15 cellular contexts compared by ENCODE assay signal in genomic region chr14:66496188-66496807, GRCh38. TPM values are rescaled to one million over a fixed set of nuclear protein-coding genes. Genes with fewer than 3 reads are reported as not detected.
DNase-seq lines count a peak whose midpoint lies in the region; ATAC-seq, FAIRE-seq and TF ChIP-seq lines count a peak whose summit lies in the region.
"Had no signal": no experiment of that assay in that cellular context is flagged by ENCODE, and none has a peak within 500 bp of the region (broad histone marks: within the 10 kb centered on the region; RNA-seq: fewer than 3 reads in every experiment).

No MANE protein-coding gene starts in this region.

- H2AFZ ChIP-seq in neural progenitor cell (replicated peaks) = no peak overlapping the region

- 7 to 14% methylated on average over 4 of the region's 4 CpGs for WGBS in pancreas, 2 donors

- H3F3A ChIP-seq in neural progenitor cell (ENCODE audit: low read depth) = no peaks in the 10 kb centered on the region

- H3K9me3 Mint-ChIP-seq in activated CD4-positive, alpha-beta T cell treated with anti-CD3 and anti-CD28 coated beads, Interleukin-2, amount 10 ng/mL, durations not matched to agents 24 days and 14 days = no peaks in the 10 kb centered on the region
- no peaks in the 10 kb centered on the region for H3K9me3 Mint-ChIP-seq in activated CD8-positive, alpha-beta memory T cell treated with anti-CD3 and anti-CD28 coated beads, Interleukin-2, amount 10 ng/mL, durations not matched to agents 7 days and 5 days (ENCODE audit: low read depth)
- H3K9me3 Mint-ChIP-seq in neural progenitor cell = no peaks in the 10 kb centered on the region
- H3K9me3 Mint-ChIP-seq: activated CD4-positive, alpha-beta T cell treated with anti-CD3 and anti-CD28 coated beads, Interleukin-2, amount 10 ng/mL, durations not matched to agents 7 days and 5 days; type B pancreatic cell had no signal

- no peaks in the 10 kb centered on the region for H3K79me2 ChIP-seq in neural progenitor cell (ENCODE audit: low read depth)

- CTCF ChIA-PET in activated CD8-positive, alpha-beta memory T cell treated with anti-CD3 and anti-CD28 coated beads, Interleukin-2, amount 10 ng/mL, durations not matched to agents 7 days and 5 days (lab: Charles Lee) = interaction anchor here (1.5 kb wide), 1 partner anchor 53 kb away, joined by 3 read pairs; no protein-coding TSS in a partner anchor

- H3K27me3 Mint-ChIP-seq in activated CD4-positive, alpha-beta T cell treated with anti-CD3 and anti-CD28 coated beads, Interleukin-2, amount 10 ng/mL, durations not matched to agents 24 days and 14 days = peaks cover 10% of the 10 kb centered on the region
- H3K27me3 Mint-ChIP-seq in activated CD8-positive, alpha-beta memory T cell treated with anti-CD3 and anti-CD28 coated beads, Interleukin-2, amount 10 ng/mL, durations not matched to agents 7 days and 5 days = peaks cover 16% of the 10 kb centered on the region
- H3K27me3 Mint-ChIP-seq in neural progenitor cell (ENCODE audit: insufficient read depth, low read depth) = no peaks in the 10 kb centered on the region
- H3K27me3 Mint-ChIP-seq: activated CD4-positive, alpha-beta T cell treated with anti-CD3 and anti-CD28 coated beads, Interleukin-2, amount 10 ng/mL, durations not matched to agents 7 days and 5 days; type B pancreatic cell had no signal

- H3K4me1 ChIP-seq in pancreas (peaks cover 12 to 22% (median 19%) of the 10 kb centered on the region in 3 donors), neural progenitor cell (no peaks in the 10 kb centered on the region)

- peaks cover 22% of the 10 kb centered on the region for H3K4me1 Mint-ChIP-seq in activated CD4-positive, alpha-beta T cell treated with anti-CD3 and anti-CD28 coated beads, Interleukin-2, amount 10 ng/mL, durations not matched to agents 24 days and 14 days
- peaks cover 12% of the 10 kb centered on the region for H3K4me1 Mint-ChIP-seq in activated CD8-positive, alpha-beta memory T cell treated with anti-CD3 and anti-CD28 coated beads, Interleukin-2, amount 10 ng/mL, durations not matched to agents 7 days and 5 days
- peaks cover 3% of the 10 kb centered on the region for H3K4me1 Mint-ChIP-seq in neural progenitor cell

- FAIRE-seq in pancreas (lab: Jason Lieb, UNC) = no peak

- no peak overlapping the region for H3K4me3 Mint-ChIP-seq in activated CD4-positive, alpha-beta T cell treated with anti-CD3 and anti-CD28 coated beads, Interleukin-2, amount 10 ng/mL, durations not matched to agents 24 days and 14 days
- no peak overlapping the region for H3K4me3 Mint-ChIP-seq in activated CD8-positive, alpha-beta memory T cell treated with anti-CD3 and anti-CD28 coated beads, Interleukin-2, amount 10 ng/mL, durations not matched to agents 7 days and 5 days
- H3K4me3 Mint-ChIP-seq in neural progenitor cell = no peak overlapping the region
- H3K4me3 Mint-ChIP-seq: activated CD4-positive, alpha-beta T cell treated with anti-CD3 and anti-CD28 coated beads, Interleukin-2, amount 10 ng/mL, durations not matched to agents 7 days and 5 days; type B pancreatic cell had no signal

- no peak overlapping the region for H3K4me2 ChIP-seq in neural progenitor cell

- peak; percentile 27 for DNase-seq in activated CD4-positive, alpha-beta T cell treated with anti-CD3 and anti-CD28 coated beads, Interleukin-2, amount 10 ng/mL, durations not matched to agents 24 days and 14 days
- DNase-seq in activated CD4-positive, alpha-beta T cell treated with anti-CD3 and anti-CD28 coated beads, Interleukin-2, amount 50 U/mL, for 48 hours = no peak
- DNase-seq in left ventricle myocardium superior (no peak), pancreas (peak in 3 of 6 donors; percentile 32 to 49 (median 47)), neural progenitor cell (ENCODE audit: low spot score) (no peak)
- DNase-seq in activated CD8-positive, alpha-beta memory T cell treated with anti-CD3 and anti-CD28 coated beads, Interleukin-2, amount 10 ng/mL, durations not matched to agents 7 days and 5 days = no peak
- DNase-seq: NCI-H2029 treated with DMSO at 0.1 percent for 48 hours had no signal

- no peaks in the 10 kb centered on the region for H3K36me3 Mint-ChIP-seq in activated CD4-positive, alpha-beta T cell treated with anti-CD3 and anti-CD28 coated beads, Interleukin-2, amount 10 ng/mL, durations not matched to agents 24 days and 14 days (ENCODE audit: low read depth)
- no peaks in the 10 kb centered on the region for H3K36me3 Mint-ChIP-seq in activated CD8-positive, alpha-beta memory T cell treated with anti-CD3 and anti-CD28 coated beads, Interleukin-2, amount 10 ng/mL, durations not matched to agents 7 days and 5 days
- no peaks in the 10 kb centered on the region for H3K36me3 Mint-ChIP-seq in neural progenitor cell
- H3K36me3 Mint-ChIP-seq: type B pancreatic cell had no signal

- intact Hi-C loops in activated CD4-positive, alpha-beta T cell treated with anti-CD3 and anti-CD28 coated beads, Interleukin-2, amount 10 ng/mL, durations not matched to agents 24 days and 14 days (cut with micrococcal nuclease) = loop anchor here (5.0 to 10.0 kb wide), 3 partner anchors 249 to 789 kb away; no protein-coding TSS in a partner anchor
- intact Hi-C loops in left ventricle myocardium superior (cut with micrococcal nuclease) = loop anchor here (10.0 kb wide), 1 partner anchor 249 kb away; no protein-coding TSS in a partner anchor
- intact Hi-C loops in pancreas (cut with DNase I) = no loop called here

- H4K20me1 ChIP-seq in neural progenitor cell (ENCODE audit: low read depth) = no peaks in the 10 kb centered on the region

- H3K4me3 ChIP-seq in pancreas = peak overlapping the region in 1 of 4 donors; percentile 3
- H3K4me3 ChIP-seq in neural progenitor cell = no peak overlapping the region

- no peak overlapping the region for H3K27ac Mint-ChIP-seq in activated CD4-positive, alpha-beta T cell treated with anti-CD3 and anti-CD28 coated beads, Interleukin-2, amount 10 ng/mL, durations not matched to agents 24 days and 14 days
- H3K27ac Mint-ChIP-seq in activated CD8-positive, alpha-beta memory T cell treated with anti-CD3 and anti-CD28 coated beads, Interleukin-2, amount 10 ng/mL, durations not matched to agents 7 days and 5 days = no peak overlapping the region
- no peak overlapping the region for H3K27ac Mint-ChIP-seq in neural progenitor cell
- H3K27ac Mint-ChIP-seq: type B pancreatic cell had no signal

- TF ChIP-seq CTCF in VCaP (conservative IDR thresholded peaks at IDR 0.05) (no peak), pancreas (IDR thresholded peaks at IDR 0.05) (no peak), neural progenitor cell (IDR thresholded peaks at IDR 0.05) (no peak)

- H3K27ac ChIP-seq in VCaP (peak overlapping the region; percentile 58), pancreas (peak overlapping the region in 3 of 4 donors; percentile 13 to 69 (median 62)), neural progenitor cell (no peak overlapping the region)

- H3K9ac ChIP-seq in neural progenitor cell = no peak overlapping the region

- H3K9me3 ChIP-seq in pancreas (no peaks in the 10 kb centered on the region), neural progenitor cell (ENCODE audit: low read depth) (no peaks in the 10 kb centered on the region)

- H3K27me3 ChIP-seq in pancreas (no peaks in the 10 kb centered on the region), neural progenitor cell (no peaks in the 10 kb centered on the region)

- H3K36me3 ChIP-seq in pancreas (no peaks in the 10 kb centered on the region), neural progenitor cell (no peaks in the 10 kb centered on the region)

- ATAC-seq in left ventricle myocardium superior = peak; percentile 67
- ATAC-seq in pancreas = peak; percentile 84 to 88 (median 87)
- ATAC-seq in activated CD8-positive, alpha-beta memory T cell treated with anti-CD3 and anti-CD28 coated beads, Interleukin-2, amount 10 ng/mL, durations not matched to agents 7 days and 5 days = no peak
- no peak for ATAC-seq in GM18870 (IDR thresholded peaks at IDR 0.05; ENCODE audit: unreplicated experiment)

RNA-seq across cellular contexts. Expression of gene CCDC196, which starts 10.1 kb away (rescaled TPM):
- not detected in 2 replicates for total RNA-seq in activated CD4-positive, alpha-beta T cell treated with anti-CD3 and anti-CD28 coated beads, Interleukin-2, amount 10 ng/mL, durations not matched to agents 24 days and 14 days
- total RNA-seq in left ventricle myocardium superior (not detected), pancreas (1 to 10 TPM in 4 of 6 donors, under 1 TPM in 1, not detected in 1; 0.43 to 6.6 (median 1.7) TPM), neural progenitor cell (ENCODE audit: low replicate concordance) (not detected in 2 replicates)
- polyA plus RNA-seq in pancreas = 1 to 10 TPM in 1 of 2 donors, not detected in 1; 1.2 TPM
- not detected for total RNA-seq in activated CD8-positive, alpha-beta memory T cell treated with anti-CD3 and anti-CD28 coated beads, Interleukin-2, amount 10 ng/mL, durations not matched to agents 7 days and 5 days
- total RNA-seq: A172; activated CD4-positive, alpha-beta T cell treated with anti-CD3 and anti-CD28 coated beads, Interleukin-2, amount 10 ng/mL, durations not matched to agents 7 days and 5 days; fibroblast of villous mesenchyme; LHCN-M2; T-helper 1 cell treated with Interleukin-12 subunit alpha and Interleukin-12 subunit beta and Interleukin-4 antibody, amounts not matched to agents 30 ng/mL and 1 ng/mL, for 36 hours had no signal

RNA-seq across cellular contexts. Expression of gene GPHN, which starts 11.6 kb away (rescaled TPM):
- 44.4 and 46.8 TPM in 2 replicates for total RNA-seq in activated CD4-positive, alpha-beta T cell treated with anti-CD3 and anti-CD28 coated beads, Interleukin-2, amount 10 ng/mL, durations not matched to agents 24 days and 14 days
- 25.0 TPM for total RNA-seq in left ventricle myocardium superior
- total RNA-seq in pancreas = 10 to 100 TPM; 21.3 to 47.6 (median 24.4) TPM
- 10 to 100 TPM; 20.3 to 30.4 TPM for polyA plus RNA-seq in pancreas
- total RNA-seq in activated CD8-positive, alpha-beta memory T cell treated with anti-CD3 and anti-CD28 coated beads, Interleukin-2, amount 10 ng/mL, durations not matched to agents 7 days and 5 days = 10 to 100 TPM; 11.9 to 22.5 TPM
- 14.0 and 42.9 TPM in 2 replicates for total RNA-seq in neural progenitor cell (ENCODE audit: low replicate concordance)

Comparison
In these comparisons a context has a peak if more than half of its experiments do, and no peak if none do; other contexts are left out.
1. ATAC-seq: peak in left ventricle myocardium superior (single experiment) and pancreas (4 of 4); none in activated CD8-positive, alpha-beta memory T cell treated with anti-CD3 and anti-CD28 coated beads, Interleukin-2, amount 10 ng/mL, durations not matched to agents 7 days and 5 days (single experiment) and GM18870 (single experiment).
2. intact Hi-C loops: an anchor here in activated CD4-positive, alpha-beta T cell treated with anti-CD3 and anti-CD28 coated beads, Interleukin-2, amount 10 ng/mL, durations not matched to agents 24 days and 14 days (5.0 to 10.0 kb wide) and left ventricle myocardium superior (10.0 kb wide); none called in pancreas.